Comparison of ENCODE assay signal across 17 cellular contexts in genomic region chr4:116926631-116927295, GRCh38.
A peak's percentile ranks its signal among the peaks of the same experiment; 100 is the strongest.
DNase-seq lines count a peak whose midpoint lies in the region; ATAC-seq, FAIRE-seq and TF ChIP-seq lines count a peak whose summit lies in the region.
"Had no signal": no experiment of that assay in that cellular context is flagged by ENCODE, and none has a peak within 500 bp of the region (broad histone marks: within the 10 kb centered on the region; RNA-seq: fewer than 3 reads in every experiment).

No MANE protein-coding gene starts in this region.

- H3K27ac Mint-ChIP-seq in endothelial cell (ENCODE audit: unreplicated experiment): no peak overlapping the region
- H3K27ac Mint-ChIP-seq: activated naive CD4-positive, alpha-beta T cell treated with anti-CD3 and anti-CD28 coated beads, Interleukin-2, amount 50 U/mL, for 24 hours had no signal

- no peaks in the 10 kb centered on the region; the same call in 1 of the 2 replicates for H3K9me2 ChIP-seq in SK-N-SH

- H3K4me1 Mint-ChIP-seq in endothelial cell (ENCODE audit: unreplicated experiment): peaks cover 3% of the 10 kb centered on the region
- H3K4me1 Mint-ChIP-seq: activated naive CD4-positive, alpha-beta T cell treated with anti-CD3 and anti-CD28 coated beads, Interleukin-2, amount 50 U/mL, for 24 hours had no signal

- H3K4me2 ChIP-seq in SK-N-SH: no peak overlapping the region
- no peak overlapping the region for H3K4me2 ChIP-seq in HepG2 (ENCODE audit: low read depth, low read length)

- H2AFZ ChIP-seq in SK-N-SH (ENCODE audit: low read depth): no peak overlapping the region
- H2AFZ ChIP-seq in HepG2 (ENCODE audit: low read length): no peak overlapping the region

- no peaks in the 10 kb centered on the region for H3K9me3 ChIP-seq in SK-N-SH
- no peaks in the 10 kb centered on the region for H3K9me3 ChIP-seq in HepG2 (ENCODE audit: low read length)
- H3K9me3 ChIP-seq: HAP-1, MG63, Peyer's patch, stomach, vagina had no signal

- H3K4me1 ChIP-seq in SK-N-SH (ENCODE audit: control insufficient read depth in 1 of 2, insufficient read depth in 2 of 2, low read depth in 1 of 2, low read length in 1 of 2): no peaks in the 10 kb centered on the region; a peak in 2 of 4 replicates
- H3K4me1 ChIP-seq in HepG2 (ENCODE audit: insufficient read depth, low read length): no peaks in the 10 kb centered on the region
- H3K4me1 ChIP-seq: HAP-1, Peyer's patch had no signal

- TF ChIP-seq EP300 in SK-N-SH (IDR thresholded peaks at IDR 0.05; ENCODE audit: borderline replicate concordance in 1 of 2, low read depth in 1 of 2, low read length in 1 of 2): no peak
- TF ChIP-seq EP300 in HepG2 (IDR thresholded peaks at IDR 0.05; ENCODE audit: low read depth in 2 of 2, low read length in 2 of 2): no peak
- TF ChIP-seq EP300 in HepG2 (CRISPR knock-in tag; IDR thresholded peaks at IDR 0.05; ENCODE audit: borderline replicate concordance): no peak

- DNase-seq in SK-N-SH: no peak
- no peak for DNase-seq in endothelial cell (ENCODE audit: low spot score)
- DNase-seq in HepG2 (ENCODE audit: low spot score): no peak
- DNase-seq in KG1 (lab: John Stamatoyannopoulos, UW): no peak
- DNase-seq: activated CD4-positive, alpha-beta T cell treated with anti-CD3 and anti-CD28 coated beads, Interleukin-2, amount 50 U/mL, for 48 hours; activated T-cell treated with anti-CD3 and anti-CD28 coated beads, Interleukin-2, amount 50 U/mL, for 4 hours; MG63; NCI-H1930; Peyer's patch had no signal

- H3K36me3 ChIP-seq in SK-N-SH (replicated peaks in 1 of 2; ENCODE audit: control insufficient read depth in 1 of 2, insufficient read depth in 2 of 2, low read length in 1 of 2) (no peaks in the 10 kb centered on the region), HepG2 (replicated peaks in 1 of 2; ENCODE audit: control insufficient read depth in 1 of 2, insufficient read depth in 2 of 2, low read length in 2 of 2) (no peaks in the 10 kb centered on the region)
- H3K36me3 ChIP-seq: HAP-1, MG63, Peyer's patch, stomach, vagina had no signal

- intact Hi-C loops in HepG2 (cut with micrococcal nuclease; ENCODE audit: unreplicated experiment): no loop called here

- H3K4me3 Mint-ChIP-seq in endothelial cell (ENCODE audit: unreplicated experiment): peak overlapping the region; percentile 79
- H3K4me3 Mint-ChIP-seq: activated naive CD4-positive, alpha-beta T cell treated with anti-CD3 and anti-CD28 coated beads, Interleukin-2, amount 50 U/mL, for 24 hours; activated T-cell treated with anti-CD3 and anti-CD28 coated beads, Interleukin-2, amount 50 U/mL, for 4 hours had no signal

- TF ChIP-seq POLR2A in HepG2 (IDR thresholded peaks at IDR 0.05; ENCODE audit: insufficient read depth in 1 of 2, low read depth in 2 of 2, low read length in 2 of 2): no peak

- no peaks in the 10 kb centered on the region for H3F3A ChIP-seq in SK-N-SH (replicated peaks; ENCODE audit: insufficient read depth)

- CTCF ChIA-PET in SK-N-SH (lab: Yijun Ruan, JAX) (no interaction called here), HepG2 (lab: Yijun Ruan, JAX; ENCODE audit: low intra/inter-chr PET ratio, low total read pairs) (no interaction called here)

- no TSS peak for BruUV-seq in HepG2 (replicated peaks; lab: Mats Ljungman, UMichigan)

- no peaks in the 10 kb centered on the region for H3K27me3 Mint-ChIP-seq in endothelial cell (ENCODE audit: unreplicated experiment)

- H3K9ac ChIP-seq in SK-N-SH: no peak overlapping the region
- H3K9ac ChIP-seq in HepG2 (ENCODE audit: insufficient read depth, low read depth, low read length): no peak overlapping the region

- no peak for FAIRE-seq in HepG2 (lab: Jason Lieb, UNC)

- H3K27ac ChIP-seq in SK-N-SH (ENCODE audit: low read depth in 2 of 2, low read length in 1 of 2): no peak overlapping the region
- no peak overlapping the region for H3K27ac ChIP-seq in HepG2 (ENCODE audit: extremely low read length, insufficient read depth, low read length)
- H3K27ac ChIP-seq: Peyer's patch, stomach, vagina had no signal

- ATAC-seq in SK-N-SH treated with all-trans-retinoic acid at 6 μM for 48 hours (no peak), HepG2 (peak; percentile 58; the same call in 2 of the 3 replicates), HG02588 (IDR thresholded peaks at IDR 0.05; ENCODE audit: unreplicated experiment) (no peak), GM21825 (IDR thresholded peaks at IDR 0.05; ENCODE audit: unreplicated experiment) (no peak), GM21367 (IDR thresholded peaks at IDR 0.05; ENCODE audit: unreplicated experiment) (no peak)
- ATAC-seq: activated T-cell treated with anti-CD3 and anti-CD28 coated beads, Interleukin-2, amount 50 U/mL, for 4 hours had no signal

- H3K27me3 ChIP-seq in SK-N-SH (ENCODE audit: insufficient read depth) (no peaks in the 10 kb centered on the region; the same call in 1 of the 2 replicates), HepG2 (ENCODE audit: control insufficient read depth in 1 of 2, insufficient read depth in 2 of 2, low read length in 2 of 2) (no peaks in the 10 kb centered on the region; a peak in 1 of 5 replicates)
- H3K27me3 ChIP-seq: Peyer's patch, vagina had no signal

- TF ChIP-seq RAD21 in SK-N-SH (IDR thresholded peaks at IDR 0.05; ENCODE audit: low read length) (peak; percentile 36), HepG2 (CRISPR knock-in tag; IDR thresholded peaks at IDR 0.05) (no peak)

- POLR2A ChIA-PET in SK-N-SH (lab: Yijun Ruan, JAX) (no interaction called here), HepG2 (lab: Yijun Ruan, JAX) (no interaction called here)

- H4K20me1 ChIP-seq in SK-N-SH (ENCODE audit: insufficient read depth) (no peaks in the 10 kb centered on the region), HepG2 (ENCODE audit: insufficient read depth, low read length) (no peaks in the 10 kb centered on the region)

- H3K36me3 Mint-ChIP-seq in endothelial cell (ENCODE audit: low read depth, unreplicated experiment): no peaks in the 10 kb centered on the region
- H3K36me3 Mint-ChIP-seq: activated naive CD4-positive, alpha-beta T cell treated with anti-CD3 and anti-CD28 coated beads, Interleukin-2, amount 50 U/mL, for 24 hours had no signal

- no peaks in the 10 kb centered on the region for H3K79me2 ChIP-seq in SK-N-SH (ENCODE audit: insufficient read depth)
- no peaks in the 10 kb centered on the region for H3K79me2 ChIP-seq in HepG2 (ENCODE audit: insufficient read depth, low read length)

- no peaks in the 10 kb centered on the region for H3K9me3 Mint-ChIP-seq in endothelial cell (ENCODE audit: unreplicated experiment)

- WGBS in SK-N-SH (ENCODE audit: low lambda C conversion rate): 43% methylated on average over 2 of the region's 2 CpGs
- WGBS in HepG2 (ENCODE audit: low lambda C conversion rate): 0% methylated on average over 2 of the region's 2 CpGs

- TF ChIP-seq CTCF in SK-N-SH (IDR thresholded peaks at IDR 0.05) (no peak), endothelial cell (IDR thresholded peaks at IDR 0.05; ENCODE audit: unreplicated experiment) (no peak), HepG2 (CRISPR knock-in tag; IDR thresholded peaks at IDR 0.05) (no peak)

- in situ Hi-C loops in HepG2 (cut with HindIII; ENCODE audit: extremely low pct_ligation_motif_present, low pct_unique_long_range_greater_than_20kb): no loop called here

- H3K4me3 ChIP-seq in SK-N-SH (ENCODE audit: low read depth in 2 of 2, low read length in 1 of 2) (no peak overlapping the region), HepG2 (replicated peaks in 1 of 3; ENCODE audit: insufficient read depth in 1 of 3, low read depth in 2 of 3, low read length in 3 of 3) (no peak overlapping the region)
- H3K4me3 ChIP-seq: HAP-1, MG63, Peyer's patch had no signal

TF ChIP-seq in SK-N-SH, 30 proteins besides CTCF, POLR2A, EP300 and RAD21 (continues in another document):
- TF ChIP-seq GABPA (IDR thresholded peaks at IDR 0.05; ENCODE audit: low read depth) (no peak), FOXJ3 (CRISPR knock-in tag; IDR thresholded peaks at IDR 0.05) (no peak), FOSL2 (IDR thresholded peaks at IDR 0.05; ENCODE audit: borderline replicate concordance, low read depth) (no peak), TAF1 (IDR thresholded peaks at IDR 0.05; ENCODE audit: borderline replicate concordance, low read depth, low read length) (no peak), NRF1 (IDR thresholded peaks at IDR 0.05; ENCODE audit: low read depth, low read length) (no peak), RCOR1 (IDR thresholded peaks at IDR 0.05; ENCODE audit: low read length) (no peak), YY1 (IDR thresholded peaks at IDR 0.05; ENCODE audit: low read depth) (no peak)

TF ChIP-seq in SK-N-SH treated with all-trans-retinoic acid at 6 μM for 48 hours, 23 proteins besides CTCF, POLR2A, EP300 and RAD21 (continues in another document):
- TF ChIP-seq CREB5 (CRISPR knock-in tag; IDR thresholded peaks at IDR 0.05; ENCODE audit: low read depth): no peak
- TF ChIP-seq ZNF8 (CRISPR knock-in tag; IDR thresholded peaks at IDR 0.05): no peak
- TF ChIP-seq OSR1 (CRISPR knock-in tag; IDR thresholded peaks at IDR 0.05): no peak
- TF ChIP-seq ZFP30 (CRISPR knock-in tag; IDR thresholded peaks at IDR 0.05): no peak
- TF ChIP-seq ZNF70 (CRISPR knock-in tag; IDR thresholded peaks at IDR 0.05): no peak

TF ChIP-seq in HepG2, 621 proteins besides CTCF, POLR2A, EP300 and RAD21:
- TF ChIP-seq ATM (IDR thresholded peaks at IDR 0.05; ENCODE audit: borderline replicate concordance): no peak
- 0 out of 2 replicates have a peak, but pooled peaks have one; percentile 13 for TF ChIP-seq STAG1 (CRISPR knock-in tag; IDR thresholded peaks at IDR 0.05)

Comparison
In these comparisons a context has a peak if more than half of its experiments do, and no peak if none do; other contexts are left out.
1. Of the 25 proteins assayed by ChIP-seq in both HepG2 and SK-N-SH: peak only in HepG2: none; only in SK-N-SH: RAD21; in both: none; in neither: 24.